ENCODE assay signal across 11 cellular contexts in genomic region chr3:99498544-99499234, GRCh38.
DNase-seq lines count a peak whose midpoint lies in the region; ATAC-seq and TF ChIP-seq lines count a peak whose summit lies in the region.
"Had no signal": no experiment of that assay in that cellular context is flagged by ENCODE, and none has a peak within 500 bp of the region (broad histone marks: within the 10 kb centered on the region; RNA-seq: fewer than 3 reads in every experiment).

No MANE protein-coding gene starts in this region.

- ATAC-seq in GM18907 (IDR thresholded peaks at IDR 0.05; ENCODE audit: unreplicated experiment) (peak; percentile 30), HG03095 (IDR thresholded peaks at IDR 0.05; ENCODE audit: unreplicated experiment) (peak; percentile 20)

- H3K27ac ChIP-seq in coronary artery: peak overlapping the region; percentile 53 to 84
- H3K27ac ChIP-seq: uterus had no signal

- DNase-seq in coronary artery (ENCODE audit: low spot score) (no peak), pons (ENCODE audit: low spot score) (peak; percentile 20), HuH-7.5 (ENCODE audit: low spot score) (no peak), ecto neural progenitor cell (ENCODE audit: low spot score) (no peak), NCI-H774 (lab: John Stamatoyannopoulos, UW) (no peak), hypothalamus (lab: John Stamatoyannopoulos, UW) (no peak)
- DNase-seq: activated CD4-positive, alpha-beta T cell treated with anti-CD3 and anti-CD28 coated beads, Interleukin-2, amount 10 ng/mL, durations not matched to agents 24 days and 14 days; NCI-H446 treated with DMSO at 0.1 percent for 48 hours had no signal

- TF ChIP-seq CTCF in coronary artery (IDR thresholded peaks at IDR 0.05): no peak

- H3K4me3 ChIP-seq in coronary artery: no peak overlapping the region
- H3K4me3 ChIP-seq: uterus had no signal
